ENCODE assay signal across 23 cellular contexts in the genomic region with DNA sequence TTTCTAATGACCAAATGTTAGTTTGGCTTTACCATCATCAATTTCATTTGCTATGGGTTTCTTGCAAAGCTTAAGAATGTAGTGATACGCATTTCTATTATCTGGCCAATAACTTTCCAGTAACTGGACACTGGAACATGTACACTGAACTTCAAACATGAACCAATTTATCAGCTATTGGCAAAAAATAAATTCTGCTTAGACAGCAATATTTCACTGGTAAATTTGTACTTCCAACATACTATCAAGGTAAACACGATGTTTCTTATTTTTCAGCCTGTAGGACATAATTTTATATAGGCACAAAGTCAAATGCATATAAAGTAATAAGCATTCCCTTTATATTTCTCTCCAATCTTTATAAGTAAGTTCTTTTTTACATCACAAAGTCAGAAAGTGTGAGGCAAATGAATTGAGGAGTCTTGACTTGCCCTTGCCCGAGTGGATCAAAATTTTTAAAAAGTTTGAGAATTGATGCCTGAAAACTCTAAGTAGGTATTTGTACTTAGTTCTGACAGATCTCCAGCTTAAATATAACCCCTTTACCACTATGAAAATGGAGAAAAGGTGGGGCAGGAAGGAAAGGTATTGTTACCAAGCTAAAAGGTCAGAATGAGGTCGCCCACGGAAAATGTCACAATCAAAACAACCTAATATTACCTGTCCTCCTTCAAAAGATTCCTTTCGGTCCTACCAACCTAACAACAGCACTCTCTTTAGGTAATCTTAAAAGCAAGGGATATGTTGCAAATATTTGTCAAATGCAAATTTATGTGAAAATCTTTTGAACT. TPM values are rescaled to one million over a fixed set of nuclear protein-coding genes. Genes with fewer than 3 reads are reported as not detected.
DNase-seq lines count a peak whose midpoint lies in the region; ATAC-seq and TF ChIP-seq lines count a peak whose summit lies in the region.
"Had no signal": no experiment of that assay in that cellular context is flagged by ENCODE, and none has a peak within 500 bp of the region (broad histone marks: within the 10 kb centered on the region; RNA-seq: fewer than 3 reads in every experiment).

No MANE protein-coding gene starts in this region.

- peak overlapping the region in 1 of 2 donors; percentile 44 for H3K9ac ChIP-seq in colonic mucosa (ENCODE audit: low read depth in 2 of 2, low read length in 2 of 2)
- H3K9ac ChIP-seq: KMS-11 had no signal

- H3K27me3 ChIP-seq in left ventricle myocardium inferior (ENCODE audit: low read depth) (no peaks in the 10 kb centered on the region), right atrium auricular region (no peaks in the 10 kb centered on the region), colonic mucosa (no peaks in the 10 kb centered on the region), tibial nerve (no peaks in the 10 kb centered on the region), right cardiac atrium (ENCODE audit: control insufficient read depth, insufficient read depth) (no peaks in the 10 kb centered on the region)
- H3K27me3 ChIP-seq: gastroesophageal sphincter, thyroid gland had no signal

- no peak overlapping the region for H3K27ac Mint-ChIP-seq in chondrocyte (ENCODE audit: unreplicated experiment)
- H3K27ac Mint-ChIP-seq: stimulated activated naive B cell treated with anti-CD40 and anti-IgM and Interleukin-4, amounts not matched to agents 10 μg/mL and 1 μg/mL and 100 μg/mL, for 72 hours; T-helper 1 cell treated with Interleukin-12 subunit alpha and Interleukin-12 subunit beta and Interleukin-4 antibody, amounts not matched to agents 30 μg/mL and 1 μg/mL, for 36 hours had no signal

- no peak for DNase-seq in left ventricle myocardium inferior
- DNase-seq in right atrium auricular region (ENCODE audit: low spot score): no peak
- peak; percentile 12 for DNase-seq in SW480 (ENCODE audit: low spot score)
- no peak for DNase-seq in colonic mucosa
- no peak for DNase-seq in tibial nerve (ENCODE audit: low spot score in 2 of 2)
- DNase-seq in SKM-1 treated with dmso at 0.1 percent for 144 hours (lab: John Stamatoyannopoulos, UW; ENCODE audit: unreplicated experiment): no peak
- DNase-seq in right cardiac atrium: no peak
- DNase-seq in chondrocyte (ENCODE audit: low spot score): no peak
- DNase-seq: caudate nucleus; DMS79 treated with DMSO at 0.1 percent for 48 hours; effector CD4-positive, alpha-beta T cell; H7; NCI-H187; OCI-M1; SHP77 treated with DMSO at 0.1 percent for 48 hours; stimulated activated naive B cell treated with anti-CD40 and anti-IgM and Interleukin-4, amounts not matched to agents 10 μg/mL and 1 μg/mL and 100 μg/mL, for 72 hours; thyroid gland had no signal

- no peaks in the 10 kb centered on the region for H3K27me3 Mint-ChIP-seq in chondrocyte (ENCODE audit: low read depth)
- H3K27me3 Mint-ChIP-seq: memory B cell; stimulated activated naive B cell treated with anti-CD40 and anti-IgM and Interleukin-4, amounts not matched to agents 10 μg/mL and 1 μg/mL and 100 μg/mL, for 72 hours had no signal

- intact Hi-C loops in left ventricle myocardium inferior (cut with micrococcal nuclease): no loop called here
- intact Hi-C loops in colonic mucosa (cut with DNase I): no loop called here
- intact Hi-C loops in right cardiac atrium (cut with DNase I): no loop called here

- H3K36me3 ChIP-seq in left ventricle myocardium inferior: peaks cover 75% of the 10 kb centered on the region
- H3K36me3 ChIP-seq in right atrium auricular region: peaks cover 50% of the 10 kb centered on the region
- no peaks in the 10 kb centered on the region for H3K36me3 ChIP-seq in colonic mucosa
- H3K36me3 ChIP-seq in tibial nerve: peaks cover 0 to 48% (median 0%) of the 10 kb centered on the region in 3 donors

- TF ChIP-seq POLR2A in tibial nerve (IDR thresholded peaks at IDR 0.05): no peak

- ATAC-seq in right cardiac atrium: no peak
- ATAC-seq: esophagus mucosa; stimulated activated naive B cell treated with anti-CD40 and anti-IgM and Interleukin-4, amounts not matched to agents 10 μg/mL and 1 μg/mL and 100 μg/mL, for 72 hours had no signal

- H3K36me3 Mint-ChIP-seq in chondrocyte (ENCODE audit: low read depth): peaks cover 19% of the 10 kb centered on the region

- H3K4me3 ChIP-seq in left ventricle myocardium inferior (no peak overlapping the region), right atrium auricular region (no peak overlapping the region), colonic mucosa (no peak overlapping the region), tibial nerve (no peak overlapping the region), right cardiac atrium (ENCODE audit: low read length) (no peak overlapping the region)
- H3K4me3 ChIP-seq: gastroesophageal sphincter, thyroid gland had no signal

- WGBS in tibial nerve, 2 donors: 77 to 93% methylated on average over 6 of the region's 6 CpGs
- 85% methylated on average over 6 of the region's 6 CpGs for WGBS in right cardiac atrium

- H3K9me3 ChIP-seq in left ventricle myocardium inferior (replicated peaks): no peaks in the 10 kb centered on the region
- no peaks in the 10 kb centered on the region for H3K9me3 ChIP-seq in right atrium auricular region
- H3K9me3 ChIP-seq in colonic mucosa: no peaks in the 10 kb centered on the region
- H3K9me3 ChIP-seq in tibial nerve: no peaks in the 10 kb centered on the region
- H3K9me3 ChIP-seq in right cardiac atrium (ENCODE audit: control insufficient read depth, low read length): no peaks in the 10 kb centered on the region
- H3K9me3 ChIP-seq: gastroesophageal sphincter, thyroid gland had no signal

- H3K4me1 ChIP-seq in left ventricle myocardium inferior (peaks cover 15% of the 10 kb centered on the region), right atrium auricular region (no peaks in the 10 kb centered on the region), colonic mucosa (peaks cover 4% of the 10 kb centered on the region), tibial nerve (peaks cover 0 to 23% (median 0%) of the 10 kb centered on the region in 4 donors), right cardiac atrium (ENCODE audit: control insufficient read depth, insufficient read depth, low read length) (no peaks in the 10 kb centered on the region)
- H3K4me1 ChIP-seq: gastroesophageal sphincter, thyroid gland had no signal

- TF ChIP-seq EP300 in tibial nerve (IDR thresholded peaks at IDR 0.05): no peak

- H3K9me3 Mint-ChIP-seq in chondrocyte (ENCODE audit: low read depth): no peaks in the 10 kb centered on the region
- H3K9me3 Mint-ChIP-seq: memory B cell; nephron; stimulated activated naive B cell treated with anti-CD40 and anti-IgM and Interleukin-4, amounts not matched to agents 10 μg/mL and 1 μg/mL and 100 μg/mL, for 72 hours; T-helper 1 cell treated with Interleukin-12 subunit alpha and Interleukin-12 subunit beta and Interleukin-4 antibody, amounts not matched to agents 30 μg/mL and 1 μg/mL, for 36 hours had no signal

- H3K4me1 Mint-ChIP-seq in chondrocyte (ENCODE audit: low read depth): peaks cover 18% of the 10 kb centered on the region
- H3K4me1 Mint-ChIP-seq: memory B cell, nephron had no signal

- TF ChIP-seq CTCF in left ventricle myocardium inferior (IDR thresholded peaks at IDR 0.05; ENCODE audit: borderline replicate concordance) (no peak), right atrium auricular region (IDR thresholded peaks at IDR 0.05) (no peak), colonic mucosa (IDR thresholded peaks at IDR 0.05) (no peak), tibial nerve (IDR thresholded peaks at IDR 0.05) (no peak), chondrocyte (IDR thresholded peaks at IDR 0.05) (no peak)

- no peak overlapping the region for H3K4me3 Mint-ChIP-seq in chondrocyte (ENCODE audit: unreplicated experiment)
- H3K4me3 Mint-ChIP-seq: memory B cell; nephron; stimulated activated naive B cell treated with anti-CD40 and anti-IgM and Interleukin-4, amounts not matched to agents 10 μg/mL and 1 μg/mL and 100 μg/mL, for 72 hours; T-helper 1 cell treated with Interleukin-12 subunit alpha and Interleukin-12 subunit beta and Interleukin-4 antibody, amounts not matched to agents 30 μg/mL and 1 μg/mL, for 36 hours had no signal

- H3K27ac ChIP-seq in left ventricle myocardium inferior (replicated peaks) (peak overlapping the region; percentile 10), right atrium auricular region (no peak overlapping the region), colonic mucosa (peak overlapping the region; percentile 63), tibial nerve (peak overlapping the region in 3 of 4 donors; percentile 37 to 84 (median 63)), right cardiac atrium (ENCODE audit: low read length) (no peak overlapping the region)
- H3K27ac ChIP-seq: KMS-11, thyroid gland had no signal

RNA-seq across cellular contexts. Expression of a gene that starts 41.3 kb away (rescaled TPM):
- 25.5 TPM for total RNA-seq in left ventricle myocardium inferior
- total RNA-seq in right atrium auricular region: 10 to 100 TPM; 16.1 to 17.6 TPM
- total RNA-seq in colonic mucosa: 10 to 100 TPM; 55.9 to 83.4 TPM
- 10 to 100 TPM; 38.1 to 61.7 (median 49.1) TPM for total RNA-seq in tibial nerve
- total RNA-seq in right cardiac atrium: 10 to 100 TPM; 20.0 to 23.7 (median 22.7) TPM
- polyA plus RNA-seq in right cardiac atrium: 12.2 TPM
- total RNA-seq in chondrocyte: 60.4 to 65.1 TPM (median 63.2 TPM) in 3 replicates

Comparison
In these comparisons a context has a peak if more than half of its experiments do, and no peak if none do; other contexts are left out.
1. H3K27ac ChIP-seq: peak in left ventricle myocardium inferior (single experiment), colonic mucosa (single experiment) and tibial nerve (3 of 4); none in right atrium auricular region (0 of 2) and right cardiac atrium (single experiment).